11 cellular contexts compared by ENCODE assay signal in genomic region chr1:111604931-111605330, GRCh38. TPM values are rescaled to one million over a fixed set of nuclear protein-coding genes. Genes with fewer than 3 reads are reported as not detected.
DNase-seq lines count a peak whose midpoint lies in the region; FAIRE-seq and TF ChIP-seq lines count a peak whose summit lies in the region.
"Had no signal": no experiment of that assay in that cellular context is flagged by ENCODE, and none has a peak within 500 bp of the region (broad histone marks: within the 10 kb centered on the region; RNA-seq: fewer than 3 reads in every experiment).

No MANE protein-coding gene starts in this region.

- H3K27ac Mint-ChIP-seq in nephron progenitor cell: no peak overlapping the region
- H3K27ac Mint-ChIP-seq: nephron had no signal

- H3K4me3 Mint-ChIP-seq in nephron progenitor cell: no peak overlapping the region
- H3K4me3 Mint-ChIP-seq: nephron had no signal

- H3K4me1 Mint-ChIP-seq in nephron progenitor cell: peaks cover 39% of the 10 kb centered on the region

- H3K36me3 Mint-ChIP-seq in nephron progenitor cell (ENCODE audit: low read depth): peaks cover 14% of the 10 kb centered on the region

- H3K9me3 Mint-ChIP-seq in nephron progenitor cell: peaks cover 20% of the 10 kb centered on the region

- CTCF ChIA-PET in RWPE1 (lab: Yijun Ruan, JAX): interaction anchor here (0.9 kb wide), 1 partner anchor 11 kb away, joined by 4 read pairs; no protein-coding TSS in a partner anchor

- H3K27ac ChIP-seq in RWPE1: no peak overlapping the region

- peak; percentile 88 for FAIRE-seq in H54 (lab: Jason Lieb, UNC)

- DNase-seq in H54 (ENCODE audit: insufficient read length, low spot score) (peak; percentile 69), RWPE1 (ENCODE audit: low spot score) (peak; percentile 41), choroid plexus epithelial cell (ENCODE audit: low read depth) (peak; percentile 45), retinal pigment epithelial cell (ENCODE audit: low read depth) (peak; percentile 38), cardiac septum (ENCODE audit: low spot score) (no peak), SW 1271 (lab: John Stamatoyannopoulos, UW) (no peak), NCI-H82 (lab: John Stamatoyannopoulos, UW) (no peak), nephron progenitor cell (no peak)
- DNase-seq: activated effector memory CD4-positive, alpha-beta T cell treated with Interleukin-2 at 50 U/mL for 16 hours; NCI-H1417 had no signal

- intact Hi-C loops in cardiac septum (cut with DNase I): no loop called here

- POLR2A ChIA-PET in RWPE1 (lab: Yijun Ruan, JAX; ENCODE audit: low non-redundant PET): no interaction called here

- H3K27me3 Mint-ChIP-seq in nephron progenitor cell (ENCODE audit: low read depth, poor library complexity): no peaks in the 10 kb centered on the region

- TF ChIP-seq POLR2A in H54 (IDR thresholded peaks at IDR 0.05; ENCODE audit: low read depth, low read length): no peak

- no peak for TF ChIP-seq CTCF in RWPE1 (conservative IDR thresholded peaks at IDR 0.05; ENCODE audit: low read depth)
- no peak for TF ChIP-seq CTCF in choroid plexus epithelial cell (conservative IDR thresholded peaks at IDR 0.05; ENCODE audit: low read depth, low read length)
- no peak for TF ChIP-seq CTCF in retinal pigment epithelial cell (conservative IDR thresholded peaks at IDR 0.05; ENCODE audit: low read depth, low read length)
- no peak for TF ChIP-seq CTCF in nephron progenitor cell (IDR thresholded peaks at IDR 0.05)

- H3K4me3 ChIP-seq in choroid plexus epithelial cell (ENCODE audit: low read depth, low read length): no peak overlapping the region
- H3K4me3 ChIP-seq in retinal pigment epithelial cell (ENCODE audit: low read length): no peak overlapping the region

RNA-seq across cellular contexts. Expression of gene RAP1A, which starts 14.7 kb away (rescaled TPM):
- 114 TPM for total RNA-seq in cardiac septum

Comparison
In these comparisons a context has a peak if more than half of its experiments do, and no peak if none do; other contexts are left out.
1. DNase-seq: peak in H54 (single experiment), RWPE1 (single experiment), choroid plexus epithelial cell (single experiment) and retinal pigment epithelial cell (single experiment); none in cardiac septum (single experiment), SW 1271 (0 of 2), NCI-H82 (single experiment) and nephron progenitor cell (single experiment).